8 cellular contexts compared by ENCODE assay signal in the genomic region with DNA sequence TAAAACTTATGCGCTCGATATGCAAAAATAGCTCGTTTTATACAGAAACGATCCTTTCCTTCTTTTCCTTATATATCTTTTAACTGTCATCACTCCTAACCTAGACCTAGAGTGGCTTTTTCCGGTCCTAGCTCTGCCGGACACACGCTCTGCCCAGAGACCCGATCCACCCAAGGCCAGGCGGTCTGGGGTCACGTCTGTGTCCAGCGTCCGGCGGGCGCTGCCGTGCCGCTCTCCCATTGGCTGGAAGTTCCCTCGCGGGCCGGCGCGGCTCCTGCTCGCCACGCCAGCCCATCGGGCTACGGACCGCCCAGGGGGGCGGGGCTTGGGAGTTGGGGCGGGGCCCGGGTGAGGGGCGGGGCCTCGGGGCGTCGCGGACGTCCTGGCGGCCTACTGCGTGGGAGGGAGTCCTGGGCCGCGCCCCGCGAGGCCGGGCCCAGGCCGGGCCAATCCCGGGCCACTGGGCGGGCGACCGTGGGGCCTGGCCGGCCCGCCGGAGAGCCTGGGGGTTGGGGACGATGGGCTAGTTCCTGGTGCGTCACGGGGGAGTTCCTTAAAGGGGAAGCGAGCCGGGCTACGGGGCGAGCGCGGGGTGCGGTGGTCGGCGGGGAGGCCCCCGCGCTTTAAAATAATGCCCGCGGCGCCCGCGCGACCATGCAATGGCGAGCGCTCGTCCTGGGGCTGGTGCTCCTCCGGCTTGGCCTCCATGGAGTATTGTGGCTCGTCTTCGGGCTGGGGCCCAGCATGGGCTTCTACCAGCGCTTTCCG. TPM values are rescaled to one million over a fixed set of nuclear protein-coding genes. Genes with fewer than 3 reads are reported as not detected.
DNase-seq lines count a peak whose midpoint lies in the region; ATAC-seq and TF ChIP-seq lines count a peak whose summit lies in the region.

A gene (plus strand): TSS at position 556 of the 768 bp plus-strand sequence. CDS start 99 bp downstream, at position 655.

- no peak within 1 kb of the TSS for H3K27ac ChIP-seq in GM23338 (ENCODE audit: low read depth)
- H3K27ac ChIP-seq in neural cell (ENCODE audit: low read length) = peak within 1 kb of the TSS; percentile 34

- H3K4me2 ChIP-seq in GM23338 (peak within 1 kb of the TSS; percentile 96), neural cell (ENCODE audit: low read length) (peak within 1 kb of the TSS; percentile 79)

- peak within 1 kb of the TSS; percentile 96 for H3K4me3 Mint-ChIP-seq in GM23338
- peak within 1 kb of the TSS; percentile 92 to 100 for H3K4me3 Mint-ChIP-seq in stimulated activated naive CD8-positive, alpha-beta T cell treated with anti-CD3 and anti-CD28 coated beads, Interleukin-15, amount 100 ng/mL, for 72 hours

- peaks cover 7% of the 10 kb centered on the region; the same call in 1 of the 3 replicates for H3K36me3 Mint-ChIP-seq in GM23338 (ENCODE audit: low read depth)

- no peak for TF ChIP-seq EP300 in neural cell (conservative IDR thresholded peaks at IDR 0.05; ENCODE audit: poor library complexity, severe bottlenecking)

- peak within 1 kb of the TSS; percentile 94 for H2AFZ ChIP-seq in GM23338
- H2AFZ ChIP-seq in neural cell (ENCODE audit: low read depth, low read length) = no peak within 1 kb of the TSS

- H3K4me1 ChIP-seq in GM23338 (ENCODE audit: insufficient read depth) = peaks cover 17% of the 10 kb centered on the region

- peaks cover 5% of the 10 kb centered on the region for H3K27me3 Mint-ChIP-seq in GM23338 (ENCODE audit: insufficient read depth, low read depth, poor library complexity)
- no peaks in the 10 kb centered on the region for H3K27me3 Mint-ChIP-seq in stimulated activated naive CD8-positive, alpha-beta T cell treated with anti-CD3 and anti-CD28 coated beads, Interleukin-15, amount 100 ng/mL, for 72 hours

- H3K9me3 Mint-ChIP-seq in GM23338 = no peaks in the 10 kb centered on the region
- H3K9me3 Mint-ChIP-seq in stimulated activated naive CD8-positive, alpha-beta T cell treated with anti-CD3 and anti-CD28 coated beads, Interleukin-15, amount 100 ng/mL, for 72 hours = no peaks in the 10 kb centered on the region

- peaks cover 38% of the 10 kb centered on the region for H3K4me1 Mint-ChIP-seq in GM23338
- peaks cover 26% of the 10 kb centered on the region for H3K4me1 Mint-ChIP-seq in stimulated activated naive CD8-positive, alpha-beta T cell treated with anti-CD3 and anti-CD28 coated beads, Interleukin-15, amount 100 ng/mL, for 72 hours

- TF ChIP-seq CTCF in GM23338 (conservative IDR thresholded peaks at IDR 0.05; ENCODE audit: low read depth in 2 of 2) (no peak), fibroblast of villous mesenchyme (IDR thresholded peaks at IDR 0.05; ENCODE audit: insufficient read depth, low read depth, low read length) (no peak), neural cell (IDR thresholded peaks at IDR 0.05; ENCODE audit: poor library complexity, severe bottlenecking) (no peak)

- no peak for TF ChIP-seq RAD21 in neural cell (conservative IDR thresholded peaks at IDR 0.05)

- H3K79me2 ChIP-seq in GM23338 (replicated peaks; ENCODE audit: insufficient read depth) = peaks cover 40% of the 10 kb centered on the region
- H3K79me2 ChIP-seq in neural cell (replicated peaks; ENCODE audit: insufficient read depth, low read length) = peaks cover 28% of the 10 kb centered on the region

- H3K4me3 ChIP-seq in GM23338 = peak within 1 kb of the TSS; percentile 68
- H3K4me3 ChIP-seq in fibroblast of villous mesenchyme (ENCODE audit: low read depth, low read length) = peak within 1 kb of the TSS; percentile 82
- peak within 1 kb of the TSS; percentile 87 for H3K4me3 ChIP-seq in neural cell (ENCODE audit: low read length)

- H4K20me1 ChIP-seq in GM23338 (replicated peaks; ENCODE audit: insufficient read depth) (peaks cover 5% of the 10 kb centered on the region), neural cell (ENCODE audit: insufficient read depth) (no peaks in the 10 kb centered on the region)

- H3F3A ChIP-seq in GM23338 (replicated peaks; ENCODE audit: low read depth) (no peaks in the 10 kb centered on the region), neural cell (ENCODE audit: insufficient read depth, low read length, poor library complexity, severe bottlenecking) (no peaks in the 10 kb centered on the region)

- H3K9me2 ChIP-seq in GM23338 (ENCODE audit: insufficient read depth) (no peaks in the 10 kb centered on the region), neural cell (ENCODE audit: insufficient read depth, low read length) (no peaks in the 10 kb centered on the region)

- ATAC-seq in GM23338 = peak; percentile 89
- ATAC-seq in stimulated activated naive CD8-positive, alpha-beta T cell treated with anti-CD3 and anti-CD28 coated beads, Interleukin-15, amount 100 ng/mL, for 72 hours = peak; percentile 91

- H3K27ac Mint-ChIP-seq in GM23338 = peak within 1 kb of the TSS; percentile 91
- peak within 1 kb of the TSS; percentile 100 for H3K27ac Mint-ChIP-seq in stimulated activated naive CD8-positive, alpha-beta T cell treated with anti-CD3 and anti-CD28 coated beads, Interleukin-15, amount 100 ng/mL, for 72 hours

- H3K27me3 ChIP-seq in GM23338 (ENCODE audit: insufficient read depth) (peaks cover 16% of the 10 kb centered on the region; the same call in 1 of the 2 replicates), neural cell (ENCODE audit: insufficient read depth, low read depth, low read length) (no peaks in the 10 kb centered on the region)

- H3K36me3 ChIP-seq in GM23338 (ENCODE audit: insufficient read depth) (no peaks in the 10 kb centered on the region), neural cell (ENCODE audit: insufficient read depth, low read length) (no peaks in the 10 kb centered on the region)

- DNase-seq in ELR (ENCODE audit: low read depth) (peak; percentile 93), GM23338 (ENCODE audit: low spot score) (peak; percentile 85), Kasumi-1 (lab: John Stamatoyannopoulos, UW) (peak; percentile 90 to 91), SIG-M5 (lab: John Stamatoyannopoulos, UW) (peak; percentile 37), activated gamma-delta T cell (lab: John Stamatoyannopoulos, UW) (peak; percentile 95), fibroblast of villous mesenchyme (ENCODE audit: low read depth) (peak; percentile 97)
- peak; percentile 96 to 97 for DNase-seq in stimulated activated naive CD8-positive, alpha-beta T cell treated with anti-CD3 and anti-CD28 coated beads, Interleukin-15, amount 100 ng/mL, for 72 hours

- H3K9me3 ChIP-seq in neural cell (ENCODE audit: low read length) = no peaks in the 10 kb centered on the region

- H3K9ac ChIP-seq in neural cell (ENCODE audit: low read length) = peak within 1 kb of the TSS; percentile 79

TF ChIP-seq in GM23338, 12 proteins besides CTCF, POLR2A, EP300 and RAD21:
- no peak for TF ChIP-seq NANOG (IDR thresholded peaks at IDR 0.05; ENCODE audit: borderline replicate concordance)
- peak; percentile 59 for TF ChIP-seq CREB1 (CRISPR knock-in tag; IDR thresholded peaks at IDR 0.05; ENCODE audit: low read depth)
- peak; percentile 70 for TF ChIP-seq POLR2AphosphoS5 (IDR thresholded peaks at IDR 0.05; ENCODE audit: low read depth)

TF ChIP-seq in neural cell, 6 proteins besides CTCF, POLR2A, EP300 and RAD21:
- TF ChIP-seq MXI1 (conservative IDR thresholded peaks at IDR 0.05; ENCODE audit: poor library complexity, severe bottlenecking) (no peak), SMC3 (conservative IDR thresholded peaks at IDR 0.05; ENCODE audit: poor library complexity) (no peak), EZH2 (IDR thresholded peaks at IDR 0.05; ENCODE audit: borderline replicate concordance, insufficient read depth, low read length, poor library complexity, severe bottlenecking) (no peak), POLR2AphosphoS5 (IDR thresholded peaks at IDR 0.05) (no peak)
TF ChIP-seq in neural cell: peak in this region for 0.

RNA-seq across cellular contexts. Expression of the gene that starts here (rescaled TPM):
- 10.4 and 36.7 TPM in 2 replicates for total RNA-seq in GM23338 (2014; rRNA removed; shearing (Covaris generic))
- polyA plus RNA-seq in GM23338 (2016; fragmentation: Nextera tagmentation; extraction: Ambion mirVana) (2.2 and 2.3 TPM in 2 replicates), neural cell (11.9 and 13.6 TPM in 2 replicates)
- total RNA-seq in fibroblast of villous mesenchyme = 47.0 and 47.1 TPM in 2 replicates
- 9.3 and 22.6 TPM in 2 replicates for polyA minus RNA-seq in neural cell

Comparison
In these comparisons a context has a peak if more than half of its experiments do, and no peak if none do; other contexts are left out.
1. DNase-seq: peak in every context shown above with its lines; median percentile 97 in fibroblast of villous mesenchyme; 96 in stimulated activated naive CD8-positive, alpha-beta T cell treated with anti-CD3 and anti-CD28 coated beads, Interleukin-15, amount 100 ng/mL, for 72 hours; 95 in activated gamma-delta T cell; 93 in ELR; 90 in Kasumi-1; 85 in GM23338; 37 in SIG-M5.